1 cellular context compared by ENCODE assay signal in the genomic region with DNA sequence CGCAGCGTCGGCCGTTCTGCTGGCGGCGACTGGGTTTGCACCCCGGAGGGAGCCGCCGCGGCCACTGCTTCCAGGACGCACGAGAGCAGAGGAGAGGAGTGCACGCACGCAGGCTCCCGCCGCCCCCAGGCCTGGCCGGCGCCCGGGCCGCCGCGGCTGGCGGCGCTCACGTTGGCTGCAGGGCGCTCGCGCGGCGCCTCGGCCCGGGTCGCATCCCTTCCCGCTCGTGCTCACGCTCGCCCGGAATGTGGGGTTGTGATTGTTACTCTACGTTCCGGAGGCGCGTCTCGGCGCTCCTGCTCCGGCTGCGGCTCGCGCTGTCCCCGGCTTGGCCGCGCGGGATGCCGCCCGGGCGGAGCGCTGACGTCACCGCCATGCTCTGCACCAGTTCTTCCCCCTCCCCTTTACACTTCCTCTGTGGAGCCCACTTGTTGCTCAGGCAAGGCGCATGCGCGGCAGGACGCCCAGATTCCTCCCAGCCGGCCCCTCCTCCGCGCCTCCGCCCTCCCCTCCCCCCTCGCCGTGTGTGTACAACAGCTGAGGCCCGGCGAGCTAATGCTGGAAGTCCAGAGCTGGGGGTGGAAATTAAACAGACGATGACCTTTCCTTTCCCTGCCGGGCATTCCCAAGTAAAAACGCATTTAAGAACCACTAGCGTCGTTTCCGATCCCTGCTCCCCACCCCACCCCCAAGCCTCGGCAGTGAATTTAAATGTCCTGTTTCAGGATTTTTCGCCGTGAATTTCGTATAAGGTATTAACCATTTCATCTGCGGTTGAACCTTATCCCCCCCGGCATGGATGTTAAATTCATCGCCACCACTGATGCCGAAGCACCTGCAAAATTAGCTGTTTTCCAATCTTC.
TF ChIP-seq lines count a peak whose summit lies in the region.

Gene IRF2BPL (minus strand): TSS at position 325 of the 863 bp plus-strand sequence. CDS start 916 bp downstream, outside the sequence.

TF ChIP-seq in HepG2, 621 proteins besides CTCF, POLR2A, EP300 and RAD21 (continued from another document and continues in another):
- TF ChIP-seq ZNF652 (CRISPR knock-in tag; IDR thresholded peaks at IDR 0.05; ENCODE audit: borderline replicate concordance, low read depth) (peak; percentile 83), YEATS4 (CRISPR knock-in tag; IDR thresholded peaks at IDR 0.05; ENCODE audit: borderline replicate concordance) (peak; percentile 49; the same call in 1 of the 2 replicates), SIN3B (IDR thresholded peaks at IDR 0.05; ENCODE audit: low read length) (no peak), ZNF276 (CRISPR knock-in tag; IDR thresholded peaks at IDR 0.05; ENCODE audit: low read depth) (no peak), NR2F6 (IDR thresholded peaks at IDR 0.05) (peak; percentile 75), NR2F6 (CRISPR knock-in tag; IDR thresholded peaks at IDR 0.05) (peak; percentile 88), TRIM22 (IDR thresholded peaks at IDR 0.05) (no peak), PLRG1 (conservative IDR thresholded peaks at IDR 0.05) (no peak), ARNT (IDR thresholded peaks at IDR 0.05) (no peak), MXD1 (CRISPR knock-in tag; IDR thresholded peaks at IDR 0.05) (peak; percentile 41; the same call in 1 of the 2 replicates), ZKSCAN8 (CRISPR knock-in tag; IDR thresholded peaks at IDR 0.05; ENCODE audit: borderline replicate concordance) (peak; percentile 82), ATF7-NPFF (CRISPR knock-in tag; IDR thresholded peaks at IDR 0.05; ENCODE audit: low read depth) (no peak), NR0B2 (CRISPR knock-in tag; IDR thresholded peaks at IDR 0.05) (no peak; the same call in 1 of the 2 replicates), ZNF569 (CRISPR knock-in tag; IDR thresholded peaks at IDR 0.05; ENCODE audit: borderline replicate concordance) (no peak), RBFOX2 (IDR thresholded peaks at IDR 0.05; ENCODE audit: low read depth, low read length) (peak; percentile 91), KLF6 (CRISPR knock-in tag; IDR thresholded peaks at IDR 0.05) (no peak), RERE (CRISPR knock-in tag; IDR thresholded peaks at IDR 0.05; ENCODE audit: low read depth) (peak; percentile 45; the same call in 1 of the 2 replicates), FOXK2 (IDR thresholded peaks at IDR 0.05) (peak; percentile 84), STAG1 (CRISPR knock-in tag; IDR thresholded peaks at IDR 0.05) (no peak), SUZ12 (IDR thresholded peaks at IDR 0.05; ENCODE audit: low read depth, low read length) (no peak)
- TF ChIP-seq, protein P1, sequence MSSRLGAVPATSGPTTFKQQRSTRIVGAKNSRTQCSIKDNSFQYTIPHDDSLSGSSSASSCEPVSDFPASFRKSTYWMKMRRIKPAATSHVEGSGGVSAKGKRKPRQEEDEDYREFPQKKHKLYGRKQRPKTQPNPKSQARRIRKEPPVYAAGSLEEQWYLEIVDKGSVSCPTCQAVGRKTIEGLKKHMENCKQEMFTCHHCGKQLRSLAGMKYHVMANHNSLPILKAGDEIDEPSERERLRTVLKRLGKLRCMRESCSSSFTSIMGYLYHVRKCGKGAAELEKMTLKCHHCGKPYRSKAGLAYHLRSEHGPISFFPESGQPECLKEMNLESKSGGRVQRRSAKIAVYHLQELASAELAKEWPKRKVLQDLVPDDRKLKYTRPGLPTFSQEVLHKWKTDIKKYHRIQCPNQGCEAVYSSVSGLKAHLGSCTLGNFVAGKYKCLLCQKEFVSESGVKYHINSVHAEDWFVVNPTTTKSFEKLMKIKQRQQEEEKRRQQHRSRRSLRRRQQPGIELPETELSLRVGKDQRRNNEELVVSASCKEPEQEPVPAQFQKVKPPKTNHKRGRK (CRISPR knock-in tag; IDR thresholded peaks at IDR 0.05): no peak
- TF ChIP-seq, protein P2, sequence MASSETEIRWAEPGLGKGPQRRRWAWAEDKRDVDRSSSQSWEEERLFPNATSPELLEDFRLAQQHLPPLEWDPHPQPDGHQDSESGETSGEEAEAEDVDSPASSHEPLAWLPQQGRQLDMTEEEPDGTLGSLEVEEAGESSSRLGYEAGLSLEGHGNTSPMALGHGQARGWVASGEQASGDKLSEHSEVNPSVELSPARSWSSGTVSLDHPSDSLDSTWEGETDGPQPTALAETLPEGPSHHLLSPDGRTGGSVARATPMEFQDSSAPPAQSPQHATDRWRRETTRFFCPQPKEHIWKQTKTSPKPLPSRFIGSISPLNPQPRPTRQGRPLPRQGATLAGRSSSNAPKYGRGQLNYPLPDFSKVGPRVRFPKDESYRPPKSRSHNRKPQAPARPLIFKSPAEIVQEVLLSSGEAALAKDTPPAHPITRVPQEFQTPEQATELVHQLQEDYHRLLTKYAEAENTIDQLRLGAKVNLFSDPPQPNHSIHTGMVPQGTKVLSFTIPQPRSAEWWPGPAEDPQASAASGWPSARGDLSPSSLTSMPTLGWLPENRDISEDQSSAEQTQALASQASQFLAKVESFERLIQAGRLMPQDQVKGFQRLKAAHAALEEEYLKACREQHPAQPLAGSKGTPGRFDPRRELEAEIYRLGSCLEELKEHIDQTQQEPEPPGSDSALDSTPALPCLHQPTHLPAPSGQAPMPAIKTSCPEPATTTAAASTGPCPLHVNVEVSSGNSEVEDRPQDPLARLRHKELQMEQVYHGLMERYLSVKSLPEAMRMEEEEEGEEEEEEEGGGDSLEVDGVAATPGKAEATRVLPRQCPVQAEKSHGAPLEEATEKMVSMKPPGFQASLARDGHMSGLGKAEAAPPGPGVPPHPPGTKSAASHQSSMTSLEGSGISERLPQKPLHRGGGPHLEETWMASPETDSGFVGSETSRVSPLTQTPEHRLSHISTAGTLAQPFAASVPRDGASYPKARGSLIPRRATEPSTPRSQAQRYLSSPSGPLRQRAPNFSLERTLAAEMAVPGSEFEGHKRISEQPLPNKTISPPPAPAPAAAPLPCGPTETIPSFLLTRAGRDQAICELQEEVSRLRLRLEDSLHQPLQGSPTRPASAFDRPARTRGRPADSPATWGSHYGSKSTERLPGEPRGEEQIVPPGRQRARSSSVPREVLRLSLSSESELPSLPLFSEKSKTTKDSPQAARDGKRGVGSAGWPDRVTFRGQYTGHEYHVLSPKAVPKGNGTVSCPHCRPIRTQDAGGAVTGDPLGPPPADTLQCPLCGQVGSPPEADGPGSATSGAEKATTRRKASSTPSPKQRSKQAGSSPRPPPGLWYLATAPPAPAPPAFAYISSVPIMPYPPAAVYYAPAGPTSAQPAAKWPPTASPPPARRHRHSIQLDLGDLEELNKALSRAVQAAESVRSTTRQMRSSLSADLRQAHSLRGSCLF (CRISPR knock-in tag; IDR thresholded peaks at IDR 0.05; ENCODE audit: borderline replicate concordance): 0 out of 2 replicates have a peak, but pooled peaks have one; percentile 40
- TF ChIP-seq, protein P3, sequence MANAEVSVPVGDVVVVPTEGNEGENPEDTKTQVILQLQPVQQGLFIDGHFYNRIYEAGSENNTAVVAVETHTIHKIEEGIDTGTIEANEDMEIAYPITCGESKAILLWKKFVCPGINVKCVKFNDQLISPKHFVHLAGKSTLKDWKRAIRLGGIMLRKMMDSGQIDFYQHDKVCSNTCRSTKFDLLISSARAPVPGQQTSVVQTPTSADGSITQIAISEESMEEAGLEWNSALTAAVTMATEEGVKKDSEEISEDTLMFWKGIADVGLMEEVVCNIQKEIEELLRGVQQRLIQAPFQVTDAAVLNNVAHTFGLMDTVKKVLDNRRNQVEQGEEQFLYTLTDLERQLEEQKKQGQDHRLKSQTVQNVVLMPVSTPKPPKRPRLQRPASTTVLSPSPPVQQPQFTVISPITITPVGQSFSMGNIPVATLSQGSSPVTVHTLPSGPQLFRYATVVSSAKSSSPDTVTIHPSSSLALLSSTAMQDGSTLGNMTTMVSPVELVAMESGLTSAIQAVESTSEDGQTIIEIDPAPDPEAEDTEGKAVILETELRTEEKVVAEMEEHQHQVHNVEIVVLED (CRISPR knock-in tag; IDR thresholded peaks at IDR 0.05; ENCODE audit: borderline replicate concordance): peak; percentile 41; the same call in 1 of the 2 replicates
